ENCODE assay signal across 1 cellular context in genomic region chr3:106068795-106069194, GRCh38.
TF ChIP-seq lines count a peak whose summit lies in the region.

No MANE protein-coding gene starts in this region.

TF ChIP-seq in K562, 482 proteins besides CTCF, POLR2A, EP300 and RAD21 (continued from another document):
- no peak for TF ChIP-seq ZNF592 (IDR thresholded peaks at IDR 0.05)
- no peak for TF ChIP-seq RBM17 (IDR thresholded peaks at IDR 0.05; ENCODE audit: borderline replicate concordance, low read depth, low read length)
- TF ChIP-seq RBM39 (optimal IDR thresholded peaks at IDR 0.05; ENCODE audit: low read depth, low read length) = no peak
- TF ChIP-seq, protein P1, sequence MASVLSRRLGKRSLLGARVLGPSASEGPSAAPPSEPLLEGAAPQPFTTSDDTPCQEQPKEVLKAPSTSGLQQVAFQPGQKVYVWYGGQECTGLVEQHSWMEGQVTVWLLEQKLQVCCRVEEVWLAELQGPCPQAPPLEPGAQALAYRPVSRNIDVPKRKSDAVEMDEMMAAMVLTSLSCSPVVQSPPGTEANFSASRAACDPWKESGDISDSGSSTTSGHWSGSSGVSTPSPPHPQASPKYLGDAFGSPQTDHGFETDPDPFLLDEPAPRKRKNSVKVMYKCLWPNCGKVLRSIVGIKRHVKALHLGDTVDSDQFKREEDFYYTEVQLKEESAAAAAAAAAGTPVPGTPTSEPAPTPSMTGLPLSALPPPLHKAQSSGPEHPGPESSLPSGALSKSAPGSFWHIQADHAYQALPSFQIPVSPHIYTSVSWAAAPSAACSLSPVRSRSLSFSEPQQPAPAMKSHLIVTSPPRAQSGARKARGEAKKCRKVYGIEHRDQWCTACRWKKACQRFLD (CRISPR knock-in tag; IDR thresholded peaks at IDR 0.05) = no peak
- no peak for TF ChIP-seq HMGXB4 (CRISPR knock-in tag; IDR thresholded peaks at IDR 0.05)
- no peak for TF ChIP-seq SIN3B (IDR thresholded peaks at IDR 0.05; ENCODE audit: low read depth)
- no peak for TF ChIP-seq ESRRB (CRISPR knock-in tag; IDR thresholded peaks at IDR 0.05; ENCODE audit: borderline replicate concordance)
- no peak for TF ChIP-seq MAFK (IDR thresholded peaks at IDR 0.05; ENCODE audit: low read length)
- no peak for TF ChIP-seq TFE3 (CRISPR knock-in tag; IDR thresholded peaks at IDR 0.05)
